In genomic region chr7:117034851-117035462, GRCh38 we compare ENCODE assay signal across 16 cellular contexts.
DNase-seq lines count a peak whose midpoint lies in the region; ATAC-seq, FAIRE-seq and TF ChIP-seq lines count a peak whose summit lies in the region.
"Had no signal": no experiment of that assay in that cellular context is flagged by ENCODE, and none has a peak within 500 bp of the region (broad histone marks: within the 10 kb centered on the region; RNA-seq: fewer than 3 reads in every experiment).

No MANE protein-coding gene starts in this region.

- peaks cover 7% of the 10 kb centered on the region for H3K4me1 ChIP-seq in prostate gland (replicated peaks)

- peak; percentile 48 for DNase-seq in NCI-H1092 treated with DMSO at 0.1 percent for 48 hours (lab: John Stamatoyannopoulos, UW)
- DNase-seq in NCI-H1092 (lab: John Stamatoyannopoulos, UW), result no peak
- peak; percentile 81 for DNase-seq in NCI-H69 (lab: John Stamatoyannopoulos, UW)
- peak; percentile 81 for DNase-seq in fibroblast of gingiva (ENCODE audit: low read depth)
- DNase-seq in prostate gland (ENCODE audit: low spot score), result peak; percentile 12
- no peak for DNase-seq in frontal cortex (ENCODE audit: low spot score in 2 of 2)
- DNase-seq in activated naive CD4-positive, alpha-beta T cell treated with anti-CD3 and anti-CD28 coated beads, Interleukin-2, amount 50 U/mL, for 72 hours (ENCODE audit: low spot score in 2 of 2), result no peak
- no peak for DNase-seq in Ammon's horn (ENCODE audit: low spot score)
- DNase-seq: activated CD4-positive, CD25-positive, alpha-beta regulatory T cell treated with anti-CD3 and anti-CD28 coated beads, Interleukin-2, amount 50 U/mL, for 72 hours; activated CD8-positive, alpha-beta memory T cell treated with anti-CD3 and anti-CD28 coated beads, Interleukin-2, amount 50 U/mL, for 4 hours; H7; T-cell had no signal

- H3K27ac Mint-ChIP-seq in activated naive CD4-positive, alpha-beta T cell treated with anti-CD3 and anti-CD28 coated beads, Interleukin-2, amount 50 U/mL, for 72 hours, result no peak overlapping the region
- H3K27ac Mint-ChIP-seq: activated naive CD8-positive, alpha-beta T cell; T-cell had no signal

- 30% methylated on average over 3 of the region's 3 CpGs for WGBS in prostate gland

- TF ChIP-seq CTCF in prostate gland (IDR thresholded peaks at IDR 0.05), result no peak

- H3K27ac ChIP-seq in prostate gland, result no peak overlapping the region

- H3K9me3 Mint-ChIP-seq in activated naive CD4-positive, alpha-beta T cell treated with anti-CD3 and anti-CD28 coated beads, Interleukin-2, amount 50 U/mL, for 72 hours, result peaks cover 0 to 4% of the 10 kb centered on the region in 2 donors
- H3K9me3 Mint-ChIP-seq: central memory CD8-positive, alpha-beta T cell had no signal

- ATAC-seq in activated naive CD4-positive, alpha-beta T cell treated with anti-CD3 and anti-CD28 coated beads, Interleukin-2, amount 50 U/mL, for 72 hours, result no peak
- ATAC-seq: esophagus mucosa, Panc1, T-cell had no signal

- TF ChIP-seq POLR2A in prostate gland (IDR thresholded peaks at IDR 0.05), result no peak

- H3K4me3 ChIP-seq in prostate gland, result no peak overlapping the region

- intact Hi-C loops in prostate gland (cut with DNase I), result no loop called here

- H3K36me3 ChIP-seq in prostate gland, result no peaks in the 10 kb centered on the region

- no peaks in the 10 kb centered on the region for H3K36me3 Mint-ChIP-seq in activated naive CD4-positive, alpha-beta T cell treated with anti-CD3 and anti-CD28 coated beads, Interleukin-2, amount 50 U/mL, for 72 hours
- H3K36me3 Mint-ChIP-seq: T-cell had no signal

- FAIRE-seq in frontal cortex (lab: Jason Lieb, UNC), result no peak

- H3K27me3 ChIP-seq in prostate gland (replicated peaks; ENCODE audit: insufficient read depth), result no peaks in the 10 kb centered on the region

- H3K9me3 ChIP-seq in prostate gland, result no peaks in the 10 kb centered on the region

Comparison
In these comparisons a context has a peak if more than half of its experiments do, and no peak if none do; other contexts are left out.
1. DNase-seq: peak in NCI-H1092 treated with DMSO at 0.1 percent for 48 hours (single experiment), NCI-H69 (single experiment), fibroblast of gingiva (single experiment) and prostate gland (single experiment); none in NCI-H1092 (single experiment), frontal cortex (0 of 2), activated naive CD4-positive, alpha-beta T cell treated with anti-CD3 and anti-CD28 coated beads, Interleukin-2, amount 50 U/mL, for 72 hours (0 of 2) and Ammon's horn (single experiment).